In the genomic region with DNA sequence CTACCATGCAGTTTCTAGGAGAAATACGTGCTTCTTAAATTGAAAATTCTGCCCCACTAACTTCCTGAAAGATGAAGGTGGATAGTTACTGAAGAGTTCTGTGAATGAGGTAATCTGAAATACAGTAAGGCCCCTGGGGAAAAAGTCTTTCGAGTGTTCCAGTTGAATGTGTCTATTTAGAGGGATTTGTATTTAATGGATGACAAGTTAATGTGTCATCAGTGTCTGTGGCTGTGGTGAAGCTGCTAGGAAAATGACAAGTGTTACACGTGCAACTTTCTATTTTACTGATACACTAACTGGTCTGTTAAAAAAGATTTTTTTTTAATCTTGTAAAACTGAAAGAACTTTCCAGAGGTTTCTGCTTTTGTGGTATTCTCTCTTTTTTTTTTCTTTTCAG, we compare ENCODE assay signal across 8 cellular contexts.
DNase-seq lines count a peak whose midpoint lies in the region; ATAC-seq and TF ChIP-seq lines count a peak whose summit lies in the region.

No MANE protein-coding gene starts in this region.

- intact Hi-C loops in CD4-positive, alpha-beta memory T cell (cut with micrococcal nuclease): no loop called here

- H3K4me3 Mint-ChIP-seq in GM23338 (no peak overlapping the region), HFFc6 (no peak overlapping the region)
- H3K4me3 Mint-ChIP-seq in CD4-positive, alpha-beta memory T cell: no peak overlapping the region

- H3K36me3 Mint-ChIP-seq in GM23338 (ENCODE audit: low read depth) (peaks cover 51% of the 10 kb centered on the region), HFFc6 (ENCODE audit: low read depth) (no peaks in the 10 kb centered on the region)
- no peaks in the 10 kb centered on the region for H3K36me3 Mint-ChIP-seq in CD4-positive, alpha-beta memory T cell

- POLR2A ChIA-PET in CD4-positive, alpha-beta memory T cell (lab: Charles Lee; ENCODE audit: partially characterized antibody): no interaction called here

- peaks cover 24% of the 10 kb centered on the region for H3K9me3 Mint-ChIP-seq in GM23338
- no peaks in the 10 kb centered on the region for H3K9me3 Mint-ChIP-seq in CD4-positive, alpha-beta memory T cell
- peaks cover 23% of the 10 kb centered on the region; the same call in 1 of the 2 replicates for H3K9me3 Mint-ChIP-seq in HFFc6

- H3K27ac Mint-ChIP-seq in GM23338 (peak overlapping the region; percentile 66; the same call in 1 of the 2 replicates), HFFc6 (no peak overlapping the region)
- H3K27ac Mint-ChIP-seq in CD4-positive, alpha-beta memory T cell: no peak overlapping the region

- DNase-seq in GM23338 (ENCODE audit: low spot score) (no peak), fibroblast of mammary gland (ENCODE audit: low read depth) (peak; percentile 52), NCI-H1694 treated with DMSO at 0.1 percent for 48 hours (lab: John Stamatoyannopoulos, UW) (no peak), HFFc6 (no peak)
- DNase-seq in CD4-positive, alpha-beta memory T cell: no peak
- no peak for DNase-seq in activated CD8-positive, alpha-beta memory T cell treated with anti-CD3 and anti-CD28 coated beads for 24 hours

- no peaks in the 10 kb centered on the region for H3K79me2 ChIP-seq in GM23338 (replicated peaks; ENCODE audit: insufficient read depth)

- peaks cover 41% of the 10 kb centered on the region for H3K4me1 Mint-ChIP-seq in GM23338
- H3K4me1 Mint-ChIP-seq in CD4-positive, alpha-beta memory T cell: no peaks in the 10 kb centered on the region
- H3K4me1 Mint-ChIP-seq in HFFc6 (ENCODE audit: low read depth): no peaks in the 10 kb centered on the region

- H3K9me3 ChIP-seq in HUES64 (ENCODE audit: insufficient read depth, low read depth, low read length): peaks cover 15% of the 10 kb centered on the region
- no peaks in the 10 kb centered on the region for H3K9me3 ChIP-seq in CD4-positive, alpha-beta memory T cell (ENCODE audit: control insufficient read depth in 1 of 2, low read length in 2 of 2)

- 88% methylated on average over 2 of the region's 3 CpGs for WGBS in HUES64

- no peak overlapping the region for H2AFZ ChIP-seq in GM23338

- H3K4me3 ChIP-seq in GM23338 (no peak overlapping the region), HUES64 (ENCODE audit: low read length) (no peak overlapping the region), fibroblast of mammary gland (ENCODE audit: control insufficient read depth, low read depth, low read length) (no peak overlapping the region)
- H3K4me3 ChIP-seq in CD4-positive, alpha-beta memory T cell (ENCODE audit: low read length in 2 of 2): no peak overlapping the region

- H3K27me3 Mint-ChIP-seq in GM23338 (ENCODE audit: insufficient read depth, low read depth, poor library complexity) (peaks cover 8% of the 10 kb centered on the region), HFFc6 (ENCODE audit: insufficient read depth) (no peaks in the 10 kb centered on the region; the same call in 1 of the 2 replicates)
- H3K27me3 Mint-ChIP-seq in CD4-positive, alpha-beta memory T cell: peaks cover 0 to 8% of the 10 kb centered on the region in 2 donors

- peaks cover 13% of the 10 kb centered on the region for H3K9me2 ChIP-seq in GM23338 (ENCODE audit: insufficient read depth)

- ATAC-seq in GM18861 (IDR thresholded peaks at IDR 0.05; ENCODE audit: unreplicated experiment) (peak; percentile 71), GM23338 (no peak)

- H4K20me1 ChIP-seq in GM23338 (replicated peaks; ENCODE audit: insufficient read depth): no peaks in the 10 kb centered on the region

- H3K27ac ChIP-seq in GM23338 (ENCODE audit: low read depth) (peak overlapping the region; percentile 95), HUES64 (ENCODE audit: low read depth, low read length) (peak overlapping the region; percentile 82; the same call in 1 of the 2 replicates)
- H3K27ac ChIP-seq in CD4-positive, alpha-beta memory T cell (ENCODE audit: low read depth, low read length): no peak overlapping the region

- TF ChIP-seq CTCF in GM23338 (conservative IDR thresholded peaks at IDR 0.05; ENCODE audit: low read depth in 2 of 2): no peak
- TF ChIP-seq CTCF in fibroblast of mammary gland (conservative IDR thresholded peaks at IDR 0.05; ENCODE audit: control insufficient read depth, insufficient read depth, low read depth, low read length): no peak
- no peak for TF ChIP-seq CTCF in HFFc6 (IDR thresholded peaks at IDR 0.05)

- H3F3A ChIP-seq in GM23338 (replicated peaks; ENCODE audit: low read depth): 0 out of 2 replicates have a peak, but pooled peaks cover 4% of the 10 kb centered on the region

- H3K4me1 ChIP-seq in GM23338 (ENCODE audit: insufficient read depth) (peaks cover 26% of the 10 kb centered on the region), HUES64 (ENCODE audit: insufficient read depth, low read length) (peaks cover 33% of the 10 kb centered on the region)
- H3K4me1 ChIP-seq in CD4-positive, alpha-beta memory T cell (ENCODE audit: insufficient read depth, low read length): no peaks in the 10 kb centered on the region

- H3K9ac ChIP-seq in HUES64 (ENCODE audit: low read depth, low read length): no peak overlapping the region

- no peak overlapping the region for H3K4me2 ChIP-seq in GM23338

- H3K27me3 ChIP-seq in GM23338 (ENCODE audit: insufficient read depth) (no peaks in the 10 kb centered on the region), HUES64 (ENCODE audit: insufficient read depth, low read length) (no peaks in the 10 kb centered on the region)
- no peaks in the 10 kb centered on the region for H3K27me3 ChIP-seq in CD4-positive, alpha-beta memory T cell (ENCODE audit: insufficient read depth, low read length)

- CTCF ChIA-PET in CD4-positive, alpha-beta memory T cell (lab: Charles Lee; ENCODE audit: partially characterized antibody): no interaction called here

- peaks cover 8% of the 10 kb centered on the region for H3K36me3 ChIP-seq in GM23338 (ENCODE audit: insufficient read depth)
- peaks cover 9% of the 10 kb centered on the region; the same call in 1 of the 2 replicates for H3K36me3 ChIP-seq in HUES64 (ENCODE audit: insufficient read depth, low read length)
- no peaks in the 10 kb centered on the region for H3K36me3 ChIP-seq in CD4-positive, alpha-beta memory T cell (ENCODE audit: insufficient read depth, low read length)

TF ChIP-seq in GM23338, 12 proteins besides CTCF, POLR2A, EP300 and RAD21 (continues in another document):
- TF ChIP-seq NANOG (IDR thresholded peaks at IDR 0.05; ENCODE audit: borderline replicate concordance): no peak
- TF ChIP-seq POLR2AphosphoS5 (IDR thresholded peaks at IDR 0.05; ENCODE audit: low read depth): no peak
- TF ChIP-seq STAT1 (IDR thresholded peaks at IDR 0.05; ENCODE audit: unreplicated experiment): no peak
- no peak for TF ChIP-seq ZNF114 (CRISPR knock-in tag; IDR thresholded peaks at IDR 0.05)
- no peak for TF ChIP-seq JUNB (IDR thresholded peaks at IDR 0.05; ENCODE audit: unreplicated experiment)
- TF ChIP-seq, protein P1, sequence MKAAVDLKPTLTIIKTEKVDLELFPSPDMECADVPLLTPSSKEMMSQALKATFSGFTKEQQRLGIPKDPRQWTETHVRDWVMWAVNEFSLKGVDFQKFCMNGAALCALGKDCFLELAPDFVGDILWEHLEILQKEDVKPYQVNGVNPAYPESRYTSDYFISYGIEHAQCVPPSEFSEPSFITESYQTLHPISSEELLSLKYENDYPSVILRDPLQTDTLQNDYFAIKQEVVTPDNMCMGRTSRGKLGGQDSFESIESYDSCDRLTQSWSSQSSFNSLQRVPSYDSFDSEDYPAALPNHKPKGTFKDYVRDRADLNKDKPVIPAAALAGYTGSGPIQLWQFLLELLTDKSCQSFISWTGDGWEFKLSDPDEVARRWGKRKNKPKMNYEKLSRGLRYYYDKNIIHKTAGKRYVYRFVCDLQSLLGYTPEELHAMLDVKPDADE (IDR thresholded peaks at IDR 0.05): no peak
- TF ChIP-seq, protein P2, sequence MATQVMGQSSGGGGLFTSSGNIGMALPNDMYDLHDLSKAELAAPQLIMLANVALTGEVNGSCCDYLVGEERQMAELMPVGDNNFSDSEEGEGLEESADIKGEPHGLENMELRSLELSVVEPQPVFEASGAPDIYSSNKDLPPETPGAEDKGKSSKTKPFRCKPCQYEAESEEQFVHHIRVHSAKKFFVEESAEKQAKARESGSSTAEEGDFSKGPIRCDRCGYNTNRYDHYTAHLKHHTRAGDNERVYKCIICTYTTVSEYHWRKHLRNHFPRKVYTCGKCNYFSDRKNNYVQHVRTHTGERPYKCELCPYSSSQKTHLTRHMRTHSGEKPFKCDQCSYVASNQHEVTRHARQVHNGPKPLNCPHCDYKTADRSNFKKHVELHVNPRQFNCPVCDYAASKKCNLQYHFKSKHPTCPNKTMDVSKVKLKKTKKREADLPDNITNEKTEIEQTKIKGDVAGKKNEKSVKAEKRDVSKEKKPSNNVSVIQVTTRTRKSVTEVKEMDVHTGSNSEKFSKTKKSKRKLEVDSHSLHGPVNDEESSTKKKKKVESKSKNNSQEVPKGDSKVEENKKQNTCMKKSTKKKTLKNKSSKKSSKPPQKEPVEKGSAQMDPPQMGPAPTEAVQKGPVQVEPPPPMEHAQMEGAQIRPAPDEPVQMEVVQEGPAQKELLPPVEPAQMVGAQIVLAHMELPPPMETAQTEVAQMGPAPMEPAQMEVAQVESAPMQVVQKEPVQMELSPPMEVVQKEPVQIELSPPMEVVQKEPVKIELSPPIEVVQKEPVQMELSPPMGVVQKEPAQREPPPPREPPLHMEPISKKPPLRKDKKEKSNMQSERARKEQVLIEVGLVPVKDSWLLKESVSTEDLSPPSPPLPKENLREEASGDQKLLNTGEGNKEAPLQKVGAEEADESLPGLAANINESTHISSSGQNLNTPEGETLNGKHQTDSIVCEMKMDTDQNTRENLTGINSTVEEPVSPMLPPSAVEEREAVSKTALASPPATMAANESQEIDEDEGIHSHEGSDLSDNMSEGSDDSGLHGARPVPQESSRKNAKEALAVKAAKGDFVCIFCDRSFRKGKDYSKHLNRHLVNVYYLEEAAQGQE (IDR thresholded peaks at IDR 0.05; ENCODE audit: unreplicated experiment): no peak
